3 cellular contexts compared by ENCODE assay signal in genomic region chr12:211639-212382, GRCh38.
TF ChIP-seq lines count a peak whose summit lies in the region.

No MANE protein-coding gene starts in this region.

TF ChIP-seq in A549, 52 proteins besides CTCF, POLR2A, EP300 and RAD21:
- no peak for TF ChIP-seq RARB (CRISPR knock-in tag; IDR thresholded peaks at IDR 0.05)
- peak; percentile 56 for TF ChIP-seq MAFK (IDR thresholded peaks at IDR 0.05; ENCODE audit: partially characterized antibody)
- no peak for TF ChIP-seq ESRRA (IDR thresholded peaks at IDR 0.05; ENCODE audit: borderline replicate concordance, low read length)
TF ChIP-seq in A549: peak in this region for 1.

TF ChIP-seq in HEK293, 187 proteins besides CTCF, POLR2A, EP300 and RAD21:
- TF ChIP-seq HOXD13 (CRISPR knock-in tag; IDR thresholded peaks at IDR 0.05; ENCODE audit: borderline replicate concordance) = no peak
- TF ChIP-seq HIC1 (tag by site-specific recombination; IDR thresholded peaks at IDR 0.05) = no peak
- 0 out of 2 replicates have a peak, but pooled peaks have one; percentile 14 for TF ChIP-seq SCRT2 (tag by site-specific recombination; IDR thresholded peaks at IDR 0.05)
- TF ChIP-seq ZSCAN4 (tag by site-specific recombination; IDR thresholded peaks at IDR 0.05) = no peak
- TF ChIP-seq ZNF768 (tag by site-specific recombination; IDR thresholded peaks at IDR 0.05) = peak; percentile 46; the same call in 1 of the 2 replicates
TF ChIP-seq in HEK293: peak in this region for 2.

TF ChIP-seq in H1, 55 proteins besides CTCF, POLR2A, EP300 and RAD21:
- TF ChIP-seq POLR2AphosphoS5 (IDR thresholded peaks at IDR 0.05; ENCODE audit: low read depth, low read length) (peak; percentile 88), TCF12 (IDR thresholded peaks at IDR 0.05; ENCODE audit: low read depth, low read length) (peak; percentile 96; the same call in 1 of the 2 replicates), NANOG (IDR thresholded peaks at IDR 0.05; ENCODE audit: insufficient read depth, low read depth, low read length, poor library complexity, severe bottlenecking) (no peak), KDM1A (IDR thresholded peaks at IDR 0.05; ENCODE audit: borderline replicate concordance, low read length) (peak; percentile 63; the same call in 1 of the 2 replicates)
